Comparison of ENCODE assay signal across 22 cellular contexts in the genomic region with DNA sequence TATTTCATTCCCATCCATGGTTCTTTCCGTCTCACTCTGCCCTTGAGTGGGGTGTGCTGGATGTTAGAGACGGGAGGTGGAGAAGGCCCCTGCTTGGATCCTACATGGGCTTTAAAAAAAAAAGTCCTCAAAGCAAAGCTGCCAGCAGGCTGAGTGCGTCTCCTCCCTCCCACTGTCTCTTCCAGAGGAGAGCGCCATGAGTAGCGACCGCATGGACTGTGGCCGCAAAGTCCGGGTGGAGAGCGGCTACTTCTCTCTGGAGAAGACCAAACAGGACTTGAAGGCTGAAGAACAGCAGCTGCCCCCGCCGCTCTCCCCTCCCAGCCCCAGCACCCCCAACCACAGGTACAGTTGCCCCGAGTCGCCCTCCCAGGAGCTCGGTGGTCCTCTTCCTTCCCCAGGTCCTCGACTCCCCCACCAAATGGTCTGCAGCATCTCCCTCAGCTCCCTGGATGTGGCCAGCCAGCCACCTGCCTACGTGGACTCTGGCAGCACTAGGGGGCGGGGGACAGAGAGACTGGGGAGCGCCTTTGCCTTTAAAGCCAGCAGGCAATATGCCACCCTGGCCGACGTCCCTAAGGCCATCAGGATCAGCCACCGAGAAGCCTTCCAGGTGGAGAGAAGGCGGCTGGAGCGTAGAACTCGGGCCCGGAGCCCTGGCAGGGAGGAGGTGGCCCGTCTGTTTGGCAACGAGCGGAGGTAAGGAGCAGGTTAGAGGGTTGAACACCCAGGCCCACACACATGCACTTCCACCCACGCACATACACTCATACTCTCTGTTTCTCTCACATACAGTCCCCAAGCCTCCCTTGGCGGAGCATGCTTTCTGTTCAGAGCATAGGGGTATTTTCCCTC.
DNase-seq lines count a peak whose midpoint lies in the region; ATAC-seq, FAIRE-seq and TF ChIP-seq lines count a peak whose summit lies in the region.
"Had no signal": no experiment of that assay in that cellular context is flagged by ENCODE, and none has a peak within 500 bp of the region (broad histone marks: within the 10 kb centered on the region; RNA-seq: fewer than 3 reads in every experiment).

No MANE protein-coding gene starts in this region.

- FAIRE-seq in kidney (lab: Jason Lieb, UNC), result no peak
- FAIRE-seq: GM19239 had no signal

- no peaks in the 10 kb centered on the region for H3K9me3 Mint-ChIP-seq in Caco-2 (ENCODE audit: unreplicated experiment)

- ATAC-seq in HG03095 (IDR thresholded peaks at IDR 0.05; ENCODE audit: unreplicated experiment), result peak; percentile 57
- no peak for ATAC-seq in GM21825 (IDR thresholded peaks at IDR 0.05; ENCODE audit: unreplicated experiment)
- ATAC-seq: esophagus mucosa, gastroesophageal sphincter, left colon, mucosa of descending colon had no signal

- CTCF ChIA-PET in Caco-2 (lab: Charles Lee), result interaction anchor here (0.6 kb wide), 1 partner anchor 61 kb away, joined by 3 read pairs; no protein-coding TSS in a partner anchor

- H3K9me3 ChIP-seq in kidney (ENCODE audit: control insufficient read depth in 1 of 2, low read length in 2 of 2) (no peaks in the 10 kb centered on the region), Caco-2 (no peaks in the 10 kb centered on the region)
- H3K9me3 ChIP-seq: gastroesophageal sphincter, mucosa of descending colon, tibial artery had no signal

- no peaks in the 10 kb centered on the region for H3K4me1 Mint-ChIP-seq in Caco-2 (ENCODE audit: low read depth, unreplicated experiment)

- peaks cover 72% of the 10 kb centered on the region for H3K36me3 Mint-ChIP-seq in Caco-2 (ENCODE audit: insufficient read depth, unreplicated experiment)

- TF ChIP-seq CTCF in GM13976 (IDR thresholded peaks at IDR 0.05; ENCODE audit: borderline replicate concordance, control extremely low read depth, extremely low read depth, insufficient read depth, missing control alignments) (no peak), kidney (IDR thresholded peaks at IDR 0.05; ENCODE audit: borderline replicate concordance, extremely low read depth, insufficient read depth) (no peak), Caco-2 (IDR thresholded peaks at IDR 0.05; ENCODE audit: insufficient read depth in 1 of 2, low read depth in 1 of 2, low read length in 1 of 2, severe bottlenecking in 1 of 2, unreplicated experiment in 1 of 2) (no peak)

- no peak overlapping the region for H3K4me3 Mint-ChIP-seq in Caco-2 (ENCODE audit: unreplicated experiment)

- no peak overlapping the region for H3K27ac ChIP-seq in kidney (ENCODE audit: low read depth in 2 of 2, low read length in 2 of 2)
- H3K27ac ChIP-seq: gastroesophageal sphincter, tibial artery had no signal

- in situ Hi-C loops in G401 (cut with HindIII; ENCODE audit: low sequenced_read_pairs), result no loop called here
- in situ Hi-C loops in GM13976 (cut with MboI; ENCODE audit: low sequenced_read_pairs, unreplicated experiment), result no loop called here

- DNase-seq in G401 (ENCODE audit: low spot score) (peak; percentile 95), GM13976 (ENCODE audit: low spot score) (peak; percentile 66), kidney (peak; percentile 59), Caco-2 (no peak)
- DNase-seq in activated CD8-positive, alpha-beta memory T cell treated with anti-CD3 and anti-CD28 coated beads for 24 hours, result no peak
- DNase-seq: activated CD4-positive, CD25-positive, alpha-beta regulatory T cell treated with anti-CD3 and anti-CD28 coated beads, Interleukin-2, amount 50 U/mL, for 72 hours; activated gamma-delta T cell treated with Interleukin-2 at 50 U/mL for 16 hours; DMS79 treated with DMSO at 0.1 percent for 48 hours; effector CD4-positive, alpha-beta T cell; H7; left colon; NCI-H1048; NCI-H2029; stimulated activated CD4-positive, alpha-beta T cell treated with anti-CD3 and anti-CD28 coated beads, Interleukin-15, amount 100 ng/mL, for 24 hours; T1000; tibial artery had no signal

- H3K27me3 ChIP-seq in Caco-2 (replicated peaks; ENCODE audit: control insufficient read depth, insufficient read depth, low read length), result no peaks in the 10 kb centered on the region
- H3K27me3 ChIP-seq: gastroesophageal sphincter, tibial artery had no signal

- BruUV-seq in Caco-2 (replicated peaks; lab: Mats Ljungman, UMichigan), result no TSS peak

- no peak overlapping the region for H3K9ac ChIP-seq in kidney (ENCODE audit: low read length in 2 of 2)

- peaks cover 0 to 10% of the 10 kb centered on the region in 2 donors for H3K4me1 ChIP-seq in kidney (ENCODE audit: control insufficient read depth in 1 of 2, insufficient read depth in 1 of 2, low read depth in 1 of 2, low read length in 2 of 2)
- H3K4me1 ChIP-seq in Caco-2, result no peaks in the 10 kb centered on the region

- no peak overlapping the region for H3K27ac Mint-ChIP-seq in Caco-2 (ENCODE audit: unreplicated experiment)

- no peaks in the 10 kb centered on the region for H3K27me3 Mint-ChIP-seq in Caco-2 (ENCODE audit: insufficient read depth, unreplicated experiment)

- H3K36me3 ChIP-seq in kidney (ENCODE audit: control insufficient read depth in 1 of 2, insufficient read depth in 2 of 2, low read length in 2 of 2) (peaks cover 33 to 49% of the 10 kb centered on the region in 2 donors), Caco-2 (ENCODE audit: control insufficient read depth, insufficient read depth, low read length) (peaks cover 3% of the 10 kb centered on the region)

- intact Hi-C loops in kidney (cut with DNase I) (no loop called here), Caco-2 (cut with micrococcal nuclease; ENCODE audit: unreplicated experiment) (no loop called here)

- POLR2A ChIA-PET in Caco-2 (lab: Charles Lee), result no interaction called here

- H3K4me3 ChIP-seq in kidney (ENCODE audit: low read length in 2 of 2) (no peak overlapping the region), Caco-2 (ENCODE audit: low read depth, low read length) (no peak overlapping the region)
- H3K4me3 ChIP-seq: gastroesophageal sphincter, mucosa of descending colon, tibial artery had no signal

Comparison
In these comparisons a context has a peak if more than half of its experiments do, and no peak if none do; other contexts are left out.
1. DNase-seq: peak in G401 (single experiment), GM13976 (single experiment) and kidney (single experiment); none in Caco-2 (0 of 2) and activated CD8-positive, alpha-beta memory T cell treated with anti-CD3 and anti-CD28 coated beads for 24 hours (single experiment).